30 cellular contexts compared by ENCODE assay signal in the genomic region with DNA sequence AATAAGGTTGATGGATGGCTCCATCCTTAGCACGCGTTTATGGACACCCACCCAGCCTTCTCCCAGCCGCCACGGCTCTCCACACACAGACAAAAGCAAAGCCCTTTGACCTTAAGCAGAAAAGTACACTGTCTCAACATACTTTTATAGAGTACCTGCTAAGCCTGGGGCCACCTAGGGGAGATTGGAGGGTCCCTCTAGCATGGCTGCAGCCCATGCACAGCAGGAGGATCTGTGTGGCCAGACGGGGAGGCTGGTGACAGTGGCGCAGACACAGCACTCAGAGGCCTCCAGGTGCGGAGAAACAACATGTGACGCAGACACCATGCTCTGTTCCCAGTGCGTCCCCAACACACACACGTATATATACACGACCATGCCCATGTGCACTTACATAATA.
A peak's percentile ranks its signal among the peaks of the same experiment; 100 is the strongest.
DNase-seq lines count a peak whose midpoint lies in the region; ATAC-seq, FAIRE-seq and TF ChIP-seq lines count a peak whose summit lies in the region.
"Had no signal": no experiment of that assay in that cellular context is flagged by ENCODE, and none has a peak within 500 bp of the region (broad histone marks: within the 10 kb centered on the region; RNA-seq: fewer than 3 reads in every experiment).

No MANE protein-coding gene starts in this region.

- H3K9me1 ChIP-seq in IMR-90 (ENCODE audit: insufficient read depth, low read length): peaks cover 24% of the 10 kb centered on the region

- H2BK20ac ChIP-seq in IMR-90 (ENCODE audit: low read depth, low read length): no peak overlapping the region

- no TSS peak for BruUV-seq in IMR-90 (replicated peaks; lab: Mats Ljungman, UMichigan)

- H3K4ac ChIP-seq in IMR-90 (ENCODE audit: low read depth, low read length): no peak overlapping the region; the same call in 1 of the 2 replicates

- H3K27me3 ChIP-seq in IMR-90 (ENCODE audit: control insufficient read depth, insufficient read depth, low read length): no peaks in the 10 kb centered on the region
- H3K27me3 ChIP-seq: body of pancreas, vagina had no signal

- H3K27me3 Mint-ChIP-seq in stimulated activated memory B cell treated with anti-CD40 and anti-IgM and Interleukin-4, amounts not matched to agents 10 μg/mL and 1 μg/mL and 100 μg/mL, for 72 hours: no peaks in the 10 kb centered on the region
- no peaks in the 10 kb centered on the region for H3K27me3 Mint-ChIP-seq in activated T-cell treated with anti-CD3 and anti-CD28 coated beads, Interleukin-2, amount 50 U/mL, for 72 hours (ENCODE audit: low read depth)
- H3K27me3 Mint-ChIP-seq: activated CD8-positive, alpha-beta memory T cell treated with anti-CD3 and anti-CD28 coated beads, Interleukin-2, amount 10 ng/mL, durations not matched to agents 7 days and 5 days; central memory CD8-positive, alpha-beta T cell; natural killer cell treated with Interleukin-12 subunit alpha and Interleukin-12 subunit beta and Interleukin-15 and Interleukin-18, amount 100 ng/mL, for 72 hours; stimulated activated naive CD8-positive, alpha-beta T cell treated with anti-CD3 and anti-CD28 coated beads, Interleukin-15, Interleukin-2, amounts not matched to agents 100 ng/mL and 50 ng/mL, for 24 hours had no signal

- TF ChIP-seq RAD21 in IMR-90 (IDR thresholded peaks at IDR 0.05; ENCODE audit: low read length): no peak

- no peak overlapping the region for H2BK120ac ChIP-seq in IMR-90 (ENCODE audit: low read depth, low read length)

- no peak for FAIRE-seq in kidney (lab: Jason Lieb, UNC)
- FAIRE-seq: A204.1 had no signal

- H3K4me1 ChIP-seq in IMR-90 (ENCODE audit: control insufficient read depth, insufficient read depth, low read length) (peaks cover 7% of the 10 kb centered on the region), kidney (ENCODE audit: control insufficient read depth in 1 of 2, insufficient read depth in 1 of 2, low read depth in 1 of 2, low read length in 2 of 2) (peaks cover 3 to 13% of the 10 kb centered on the region in 2 donors)
- H3K4me1 ChIP-seq: body of pancreas had no signal

- no peak overlapping the region for H2AK9ac ChIP-seq in IMR-90 (replicated peaks; ENCODE audit: low read depth, low read length, poor library complexity)

- no peak overlapping the region for H2AFZ ChIP-seq in IMR-90 (replicated peaks; ENCODE audit: low read length, poor library complexity)

- no peaks in the 10 kb centered on the region for H3K9me3 ChIP-seq in IMR-90 (ENCODE audit: control insufficient read depth, insufficient read depth, low read length)
- H3K9me3 ChIP-seq in kidney (ENCODE audit: control insufficient read depth in 1 of 2, low read length in 2 of 2): no peaks in the 10 kb centered on the region
- H3K9me3 ChIP-seq: body of pancreas, SK-N-SH, vagina had no signal

- no peak overlapping the region for H3K4me2 ChIP-seq in IMR-90 (ENCODE audit: low read depth, low read length)
- H3K4me2 ChIP-seq: SK-N-SH, smooth muscle cell had no signal

- H3K14ac ChIP-seq in IMR-90 (replicated peaks; ENCODE audit: low read depth, low read length): no peak overlapping the region

- no peak overlapping the region for H4K8ac ChIP-seq in IMR-90 (ENCODE audit: low read depth in 2 of 2, low read length in 2 of 2)

- no peaks in the 10 kb centered on the region for H3K9me3 Mint-ChIP-seq in stimulated activated memory B cell treated with anti-CD40 and anti-IgM and Interleukin-4, amounts not matched to agents 10 μg/mL and 1 μg/mL and 100 μg/mL, for 72 hours
- no peaks in the 10 kb centered on the region for H3K9me3 Mint-ChIP-seq in activated T-cell treated with anti-CD3 and anti-CD28 coated beads, Interleukin-2, amount 50 U/mL, for 72 hours
- H3K9me3 Mint-ChIP-seq: central memory CD8-positive, alpha-beta T cell; dendritic cell treated with granulocyte-macrophage colony-stimulating factor and Interleukin-4, amounts not matched to agents 40 ng/mL and 50 ng/mL, for 4 days; natural killer cell treated with Interleukin-12 subunit alpha and Interleukin-12 subunit beta and Interleukin-15 and Interleukin-18, amount 100 ng/mL, for 72 hours; stimulated activated naive CD8-positive, alpha-beta T cell treated with anti-CD3 and anti-CD28 coated beads, Interleukin-15, Interleukin-2, amounts not matched to agents 100 ng/mL and 50 ng/mL, for 24 hours had no signal

- DNase-seq in Right ventricle myocardium superior (peak; percentile 4), Right ventricle myocardium inferior (ENCODE audit: missing footprints) (no peak), IMR-90 (no peak), kidney (peak; percentile 39)
- no peak for DNase-seq in activated CD4-positive, alpha-beta T cell treated with anti-CD3 and anti-CD28 coated beads for 1 hour
- DNase-seq in activated T-cell treated with anti-CD3 and anti-CD28 coated beads, Interleukin-2, amount 50 U/mL, for 72 hours: no peak
- DNase-seq: activated CD4-positive, alpha-beta T cell treated with anti-CD3 and anti-CD28 coated beads, Interleukin-2, amount 50 U/mL, for 4 hours; activated CD8-positive, alpha-beta memory T cell treated with anti-CD3 and anti-CD28 coated beads, Interleukin-2, amount 10 ng/mL, durations not matched to agents 7 days and 5 days; activated naive CD4-positive, alpha-beta T cell; body of pancreas; endodermal cell; HCEC 1CT; islet precursor cell; NCI-H1092 treated with DMSO at 0.1 percent for 48 hours; NCI-H187; NCI-H2171 treated with DMSO at 0.1 percent for 48 hours; NCI-H510A; retina; RPMI8226; SK-N-SH; stimulated activated CD4-positive, alpha-beta T cell treated with anti-CD3 and anti-CD28 coated beads, Interleukin-1b, Interleukin-23, amount 100 ng/mL, for 48 hours had no signal

- no peak for TF ChIP-seq POLR2A in IMR-90 (IDR thresholded peaks at IDR 0.05; ENCODE audit: low read depth, low read length)

- H3K27ac Mint-ChIP-seq in stimulated activated memory B cell treated with anti-CD40 and anti-IgM and Interleukin-4, amounts not matched to agents 10 μg/mL and 1 μg/mL and 100 μg/mL, for 72 hours: peak overlapping the region; percentile 93
- no peak overlapping the region for H3K27ac Mint-ChIP-seq in activated T-cell treated with anti-CD3 and anti-CD28 coated beads, Interleukin-2, amount 50 U/mL, for 72 hours
- H3K27ac Mint-ChIP-seq: activated CD8-positive, alpha-beta memory T cell treated with anti-CD3 and anti-CD28 coated beads, Interleukin-2, amount 10 ng/mL, durations not matched to agents 7 days and 5 days; dendritic cell treated with granulocyte-macrophage colony-stimulating factor and Interleukin-4, amounts not matched to agents 40 ng/mL and 50 ng/mL, for 4 days; stimulated activated naive CD8-positive, alpha-beta T cell treated with anti-CD3 and anti-CD28 coated beads, Interleukin-15, Interleukin-2, amounts not matched to agents 100 ng/mL and 50 ng/mL, for 24 hours had no signal

- no peak overlapping the region for H2BK5ac ChIP-seq in IMR-90 (ENCODE audit: low read depth, low read length, poor library complexity, severe bottlenecking)

- intact Hi-C loops in Right ventricle myocardium superior (cut with DNase I) (no loop called here), Right ventricle myocardium inferior (cut with DNase I) (loop anchor here (5.0 kb wide), 1 partner anchor 34 kb away; no protein-coding TSS in a partner anchor), IMR-90 (cut with micrococcal nuclease) (no loop called here), kidney (cut with DNase I) (no loop called here)

- no peak overlapping the region for H3K56ac ChIP-seq in IMR-90 (ENCODE audit: extremely low read depth, insufficient read depth, low read length)

- no peak overlapping the region for H3K23ac ChIP-seq in IMR-90 (ENCODE audit: low read depth, low read length)

- H3K9ac ChIP-seq in IMR-90 (ENCODE audit: low read depth, low read length): no peak overlapping the region
- H3K9ac ChIP-seq in kidney (ENCODE audit: low read length in 2 of 2): no peak overlapping the region
- H3K9ac ChIP-seq: SK-N-SH had no signal

- H3K4me3 Mint-ChIP-seq in stimulated activated memory B cell treated with anti-CD40 and anti-IgM and Interleukin-4, amounts not matched to agents 10 μg/mL and 1 μg/mL and 100 μg/mL, for 72 hours: no peak overlapping the region
- H3K4me3 Mint-ChIP-seq in activated T-cell treated with anti-CD3 and anti-CD28 coated beads, Interleukin-2, amount 50 U/mL, for 72 hours: no peak overlapping the region
- H3K4me3 Mint-ChIP-seq: activated CD8-positive, alpha-beta memory T cell treated with anti-CD3 and anti-CD28 coated beads, Interleukin-2, amount 10 ng/mL, durations not matched to agents 7 days and 5 days; central memory CD8-positive, alpha-beta T cell; dendritic cell treated with granulocyte-macrophage colony-stimulating factor and Interleukin-4, amounts not matched to agents 40 ng/mL and 50 ng/mL, for 4 days; endodermal cell; natural killer cell treated with Interleukin-12 subunit alpha and Interleukin-12 subunit beta and Interleukin-15 and Interleukin-18, amount 100 ng/mL, for 72 hours; stimulated activated naive CD8-positive, alpha-beta T cell treated with anti-CD3 and anti-CD28 coated beads, Interleukin-15, Interleukin-2, amounts not matched to agents 100 ng/mL and 50 ng/mL, for 24 hours had no signal

- no peak overlapping the region for H3K27ac ChIP-seq in IMR-90 (ENCODE audit: insufficient read depth, low read length)
- no peak overlapping the region for H3K27ac ChIP-seq in kidney (ENCODE audit: low read depth in 2 of 2, low read length in 2 of 2)
- H3K27ac ChIP-seq: body of pancreas, vagina had no signal

- WGBS in IMR-90 (ENCODE audit: extremely low coverage in 2 of 2, insufficient read length in 1 of 2), 2 experiments: 96% methylated on average over 6 of the region's 11 CpGs; no CpG with 5 or more reads in 1 of the 2 experiments

- H2AK5ac ChIP-seq in IMR-90 (ENCODE audit: low read depth, low read length): peak overlapping the region; percentile 35; the same call in 1 of the 2 replicates

- ATAC-seq in Right ventricle myocardium superior (ENCODE audit: poor library complexity) (no peak), Right ventricle myocardium inferior (no peak), IMR-90 (ENCODE audit: low read depth) (no peak), GM21528 (IDR thresholded peaks at IDR 0.05; ENCODE audit: low FRiP score, unreplicated experiment) (no peak)
- ATAC-seq in stimulated activated memory B cell treated with anti-CD40 and anti-IgM and Interleukin-4, amounts not matched to agents 10 μg/mL and 1 μg/mL and 100 μg/mL, for 72 hours: no peak
- ATAC-seq in activated T-cell treated with anti-CD3 and anti-CD28 coated beads, Interleukin-2, amount 50 U/mL, for 72 hours (replicated peaks in 1 of 2): no peak
- ATAC-seq: activated CD8-positive, alpha-beta memory T cell treated with anti-CD3 and anti-CD28 coated beads, Interleukin-2, amount 10 ng/mL, durations not matched to agents 7 days and 5 days; body of pancreas; natural killer cell treated with Interleukin-12 subunit alpha and Interleukin-12 subunit beta and Interleukin-15 and Interleukin-18, amount 100 ng/mL, for 72 hours had no signal

- H3K36me3 ChIP-seq in IMR-90 (ENCODE audit: control insufficient read depth, insufficient read depth, low read length) (no peaks in the 10 kb centered on the region), kidney (ENCODE audit: control insufficient read depth in 1 of 2, insufficient read depth in 2 of 2, low read length in 2 of 2) (no peaks in the 10 kb centered on the region)
- H3K36me3 ChIP-seq: vagina had no signal

- in situ Hi-C loops in IMR-90 (cut with MboI; ENCODE audit: low sequenced_read_pairs): no loop called here

- H3K79me1 ChIP-seq in IMR-90 (ENCODE audit: low read depth in 1 of 2, low read length in 2 of 2): peaks cover 11 to 16% of the 10 kb centered on the region in 2 experiments; a peak in 2 of 4 replicates

- no peak overlapping the region for H4K5ac ChIP-seq in IMR-90 (ENCODE audit: low read depth, low read length)

- no peak overlapping the region for H2BK15ac ChIP-seq in IMR-90 (ENCODE audit: low read depth, low read length)

- H3K36me3 Mint-ChIP-seq in stimulated activated memory B cell treated with anti-CD40 and anti-IgM and Interleukin-4, amounts not matched to agents 10 μg/mL and 1 μg/mL and 100 μg/mL, for 72 hours: no peaks in the 10 kb centered on the region
- no peaks in the 10 kb centered on the region for H3K36me3 Mint-ChIP-seq in activated T-cell treated with anti-CD3 and anti-CD28 coated beads, Interleukin-2, amount 50 U/mL, for 72 hours (ENCODE audit: insufficient read depth in 2 of 2)
- H3K36me3 Mint-ChIP-seq: activated CD8-positive, alpha-beta memory T cell treated with anti-CD3 and anti-CD28 coated beads, Interleukin-2, amount 10 ng/mL, durations not matched to agents 7 days and 5 days; natural killer cell treated with Interleukin-12 subunit alpha and Interleukin-12 subunit beta and Interleukin-15 and Interleukin-18, amount 100 ng/mL, for 72 hours had no signal

- CTCF ChIA-PET in IMR-90 (lab: Yijun Ruan, JAX): no interaction called here

- TF ChIP-seq CTCF in IMR-90 (conservative IDR thresholded peaks at IDR 0.05; ENCODE audit: low read depth, low read length) (no peak), kidney (IDR thresholded peaks at IDR 0.05; ENCODE audit: borderline replicate concordance, extremely low read depth, insufficient read depth) (no peak)

- dilution Hi-C loops in IMR-90 (cut with HindIII; ENCODE audit: low sequenced_read_pairs, unreplicated experiment): no loop called here

- no peak overlapping the region for H4K91ac ChIP-seq in IMR-90 (ENCODE audit: insufficient read depth, low read depth, low read length)

- H3K4me1 Mint-ChIP-seq in stimulated activated memory B cell treated with anti-CD40 and anti-IgM and Interleukin-4, amounts not matched to agents 10 μg/mL and 1 μg/mL and 100 μg/mL, for 72 hours: peaks cover 53% of the 10 kb centered on the region
- no peaks in the 10 kb centered on the region for H3K4me1 Mint-ChIP-seq in activated T-cell treated with anti-CD3 and anti-CD28 coated beads, Interleukin-2, amount 50 U/mL, for 72 hours (ENCODE audit: low read depth)

- no peak overlapping the region for H3K18ac ChIP-seq in IMR-90 (ENCODE audit: low read depth, low read length)

- H4K20me1 ChIP-seq in IMR-90 (ENCODE audit: insufficient read depth, low read length): no peaks in the 10 kb centered on the region

- H3K4me3 ChIP-seq in IMR-90 (ENCODE audit: insufficient read depth, low read depth, low read length) (no peak overlapping the region), kidney (ENCODE audit: low read length in 2 of 2) (no peak overlapping the region)
- H3K4me3 ChIP-seq: body of pancreas, smooth muscle cell, vagina had no signal

- POLR2A ChIA-PET in IMR-90 (lab: Charles Lee; ENCODE audit: unreplicated experiment): no interaction called here

Comparison
In these comparisons a context has a peak if more than half of its experiments do, and no peak if none do; other contexts are left out.
1. DNase-seq: peak in Right ventricle myocardium superior (single experiment) and kidney (single experiment); none in Right ventricle myocardium inferior (single experiment), IMR-90 (single experiment), activated CD4-positive, alpha-beta T cell treated with anti-CD3 and anti-CD28 coated beads for 1 hour (single experiment) and activated T-cell treated with anti-CD3 and anti-CD28 coated beads, Interleukin-2, amount 50 U/mL, for 72 hours (0 of 2).